Comparison of ENCODE assay signal across 1 cellular context in genomic region chr1:17123196-17124045, GRCh38.
TF ChIP-seq lines count a peak whose summit lies in the region.

No MANE protein-coding gene starts in this region.

TF ChIP-seq in GM12878, 131 proteins besides CTCF, POLR2A, EP300 and RAD21 (continued from another document):
- no peak for TF ChIP-seq USF2 (IDR thresholded peaks at IDR 0.05; ENCODE audit: borderline replicate concordance, low read depth, low read length)
